10 cellular contexts compared by ENCODE assay signal in genomic region chr5:148403344-148403743, GRCh38. TPM values are rescaled to one million over a fixed set of nuclear protein-coding genes. Genes with fewer than 3 reads are reported as not detected.
DNase-seq lines count a peak whose midpoint lies in the region; ATAC-seq and TF ChIP-seq lines count a peak whose summit lies in the region.
"Had no signal": no experiment of that assay in that cellular context is flagged by ENCODE, and none has a peak within 500 bp of the region (broad histone marks: within the 10 kb centered on the region; RNA-seq: fewer than 3 reads in every experiment).

No MANE protein-coding gene starts in this region.

- intact Hi-C loops in heart left ventricle (cut with DNase I), result no loop called here

- DNase-seq in heart left ventricle (no peak), NCI-H2227 (lab: John Stamatoyannopoulos, UW; ENCODE audit: unreplicated experiment) (no peak), NCI-H748 (lab: John Stamatoyannopoulos, UW; ENCODE audit: unreplicated experiment) (no peak)
- DNase-seq in central memory CD4-positive, alpha-beta T cell, result no peak
- no peak for DNase-seq in activated naive CD4-positive, alpha-beta T cell treated with anti-CD3 and anti-CD28 coated beads, Interleukin-2, amount 50 U/mL, for 72 hours (ENCODE audit: low spot score in 2 of 2)
- DNase-seq: DND-41, WERI-Rb-1 had no signal

- TF ChIP-seq CTCF in heart left ventricle (IDR thresholded peaks at IDR 0.05), result no peak

- no peaks in the 10 kb centered on the region for H3K9me3 Mint-ChIP-seq in activated naive CD4-positive, alpha-beta T cell treated with anti-CD3 and anti-CD28 coated beads, Interleukin-2, amount 50 U/mL, for 72 hours

- no peak for TF ChIP-seq POLR2A in heart left ventricle (IDR thresholded peaks at IDR 0.05)

- H3K27me3 ChIP-seq in heart left ventricle, result no peaks in the 10 kb centered on the region

- ATAC-seq in GM18502 (IDR thresholded peaks at IDR 0.05; ENCODE audit: poor library complexity, unreplicated experiment) (peak; percentile 95), GM21526 (IDR thresholded peaks at IDR 0.05; ENCODE audit: low FRiP score, unreplicated experiment) (peak; percentile 85), HG03469 (IDR thresholded peaks at IDR 0.05; ENCODE audit: unreplicated experiment) (peak; percentile 94), heart left ventricle (peak; percentile 15 to 73 (median 30))
- no peak for ATAC-seq in activated naive CD4-positive, alpha-beta T cell treated with anti-CD3 and anti-CD28 coated beads, Interleukin-2, amount 50 U/mL, for 72 hours

- peaks cover 0 to 58% (median 22%) of the 10 kb centered on the region in 12 donors for H3K4me1 ChIP-seq in heart left ventricle

- H3K4me3 ChIP-seq in heart left ventricle, result no peak overlapping the region

- H3K36me3 ChIP-seq in heart left ventricle, result peaks cover 0 to 100% (median 84%) of the 10 kb centered on the region in 9 donors

- H3K27ac ChIP-seq in heart left ventricle, result peak overlapping the region in 8 of 12 donors; percentile 0 to 85 (median 18)
- H3K27ac ChIP-seq: WERI-Rb-1 had no signal

- H3K27ac Mint-ChIP-seq in activated naive CD4-positive, alpha-beta T cell treated with anti-CD3 and anti-CD28 coated beads, Interleukin-2, amount 50 U/mL, for 72 hours, result no peak overlapping the region

- no peaks in the 10 kb centered on the region for H3K9me3 ChIP-seq in heart left ventricle

- peaks cover 11 to 74% of the 10 kb centered on the region in 2 donors for H3K36me3 Mint-ChIP-seq in activated naive CD4-positive, alpha-beta T cell treated with anti-CD3 and anti-CD28 coated beads, Interleukin-2, amount 50 U/mL, for 72 hours

RNA-seq across cellular contexts. Expression of gene FBXO38, which starts 19.6 kb away (rescaled TPM):
- total RNA-seq in heart left ventricle, result 10 to 100 TPM; 29.1 to 56.0 (median 48.2) TPM
- 10 to 100 TPM; 11.7 to 15.1 TPM for polyA plus RNA-seq in heart left ventricle
- total RNA-seq in activated naive CD4-positive, alpha-beta T cell treated with anti-CD3 and anti-CD28 coated beads, Interleukin-2, amount 50 U/mL, for 72 hours, result 10 to 100 TPM; 48.7 to 60.3 TPM

Comparison
In these comparisons a context has a peak if more than half of its experiments do, and no peak if none do; other contexts are left out.
1. ATAC-seq: peak in GM18502 (single experiment), GM21526 (single experiment), HG03469 (single experiment) and heart left ventricle (4 of 4); none in activated naive CD4-positive, alpha-beta T cell treated with anti-CD3 and anti-CD28 coated beads, Interleukin-2, amount 50 U/mL, for 72 hours (0 of 2).